Comparison of ENCODE assay signal across 10 cellular contexts in the genomic region with DNA sequence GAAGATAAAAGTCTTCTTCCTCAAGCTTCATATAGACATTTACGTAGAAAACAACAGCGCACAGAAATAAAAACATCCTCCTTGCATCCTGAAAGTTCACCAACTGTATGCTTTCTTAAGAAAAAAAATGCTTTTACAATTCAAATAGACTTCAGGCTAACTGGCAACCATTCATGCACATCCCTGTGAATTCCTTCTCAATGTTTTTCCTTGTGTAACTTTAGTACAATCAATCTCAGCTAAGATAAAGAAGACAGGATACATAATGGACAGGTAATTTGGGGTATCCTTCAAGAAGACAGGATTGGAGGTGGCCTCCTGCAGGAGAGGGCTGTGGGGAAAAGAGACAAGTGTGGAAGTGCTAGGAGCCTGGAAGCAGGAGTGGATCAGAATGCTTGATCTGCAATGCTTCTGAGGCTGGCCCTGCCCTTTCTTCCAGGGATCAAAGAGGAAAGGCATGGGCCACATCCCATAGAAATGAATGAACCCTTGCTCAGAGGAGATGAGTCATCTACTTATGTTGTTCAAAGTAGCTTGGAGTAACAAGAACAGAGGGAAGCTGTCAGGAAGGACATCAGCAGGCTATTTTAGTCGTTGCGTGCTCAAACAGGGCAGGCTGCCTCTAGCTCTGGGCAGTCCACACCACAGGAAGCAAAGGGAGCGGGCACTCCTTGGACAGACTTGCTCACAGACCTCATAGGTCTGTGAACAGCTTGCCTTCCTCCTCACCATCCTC.
A peak's percentile ranks its signal among the peaks of the same experiment; 100 is the strongest.
DNase-seq lines count a peak whose midpoint lies in the region; ATAC-seq, FAIRE-seq and TF ChIP-seq lines count a peak whose summit lies in the region.
"Had no signal": no experiment of that assay in that cellular context is flagged by ENCODE, and none has a peak within 500 bp of the region (broad histone marks: within the 10 kb centered on the region; RNA-seq: fewer than 3 reads in every experiment).

No MANE protein-coding gene starts in this region.

- peaks cover 12% of the 10 kb centered on the region for H3K9me3 Mint-ChIP-seq in T-helper 1 cell treated with Interleukin-12 subunit alpha and Interleukin-12 subunit beta and Interleukin-4 antibody, amounts not matched to agents 30 μg/mL and 1 μg/mL, for 36 hours
- H3K9me3 Mint-ChIP-seq in brain = peaks cover 20 to 71% (median 41%) of the 10 kb centered on the region in 5 experiments
- H3K9me3 Mint-ChIP-seq: activated T-helper 17 cell treated with anti-CD3 and anti-CD28 coated beads, Interleukin-2, amount 50 U/mL, for 72 hours had no signal

- intact Hi-C loops in left colon (cut with DNase I, micrococcal nuclease) = no loop called here

- peaks cover 34% of the 10 kb centered on the region for H3K4me1 Mint-ChIP-seq in T-helper 1 cell treated with Interleukin-12 subunit alpha and Interleukin-12 subunit beta and Interleukin-4 antibody, amounts not matched to agents 30 μg/mL and 1 μg/mL, for 36 hours (ENCODE audit: low read depth)
- peaks cover 34% of the 10 kb centered on the region for H3K4me1 Mint-ChIP-seq in brain

- peak overlapping the region; percentile 34 for H3K27ac Mint-ChIP-seq in T-helper 1 cell treated with Interleukin-12 subunit alpha and Interleukin-12 subunit beta and Interleukin-4 antibody, amounts not matched to agents 30 μg/mL and 1 μg/mL, for 36 hours
- peak overlapping the region in 3 of 5 experiments; percentile 4 to 88 (median 66) for H3K27ac Mint-ChIP-seq in brain
- H3K27ac Mint-ChIP-seq: activated T-helper 17 cell treated with anti-CD3 and anti-CD28 coated beads, Interleukin-2, amount 50 U/mL, for 72 hours had no signal

- H3K36me3 Mint-ChIP-seq in T-helper 1 cell treated with Interleukin-12 subunit alpha and Interleukin-12 subunit beta and Interleukin-4 antibody, amounts not matched to agents 30 μg/mL and 1 μg/mL, for 36 hours (ENCODE audit: low read depth) = peaks cover 10% of the 10 kb centered on the region
- H3K36me3 Mint-ChIP-seq in brain = peaks cover 83% of the 10 kb centered on the region

- no peak for TF ChIP-seq CTCF in brain (conservative IDR thresholded peaks at IDR 0.05)

- ATAC-seq in left colon = peak; percentile 96
- no peak for ATAC-seq in HG03097 (IDR thresholded peaks at IDR 0.05; ENCODE audit: low FRiP score, unreplicated experiment)
- ATAC-seq: activated T-helper 17 cell treated with anti-CD3 and anti-CD28 coated beads, Interleukin-2, amount 50 U/mL, for 72 hours had no signal

- no peak overlapping the region for H3K4me3 Mint-ChIP-seq in T-helper 1 cell treated with Interleukin-12 subunit alpha and Interleukin-12 subunit beta and Interleukin-4 antibody, amounts not matched to agents 30 μg/mL and 1 μg/mL, for 36 hours
- H3K4me3 Mint-ChIP-seq in brain = no peak overlapping the region

- no peaks in the 10 kb centered on the region for H3K27me3 Mint-ChIP-seq in T-helper 1 cell treated with Interleukin-12 subunit alpha and Interleukin-12 subunit beta and Interleukin-4 antibody, amounts not matched to agents 30 μg/mL and 1 μg/mL, for 36 hours (ENCODE audit: low read depth)
- H3K27me3 Mint-ChIP-seq in brain = no peaks in the 10 kb centered on the region
- H3K27me3 Mint-ChIP-seq: activated T-helper 17 cell treated with anti-CD3 and anti-CD28 coated beads, Interleukin-2, amount 50 U/mL, for 72 hours had no signal

- peak; percentile 58 for FAIRE-seq in urothelium cell line (lab: Jason Lieb, UNC)

- DNase-seq in T-helper 1 cell (no peak), left colon (no peak), urothelium cell line (ENCODE audit: low spot score) (peak; percentile 86), NAMALWA (ENCODE audit: low spot score) (no peak)
- no peak for DNase-seq in activated CD4-positive, alpha-beta T cell treated with anti-CD3 and anti-CD28 coated beads for 4 hours
- DNase-seq: BE2C had no signal
